In the genomic region with DNA sequence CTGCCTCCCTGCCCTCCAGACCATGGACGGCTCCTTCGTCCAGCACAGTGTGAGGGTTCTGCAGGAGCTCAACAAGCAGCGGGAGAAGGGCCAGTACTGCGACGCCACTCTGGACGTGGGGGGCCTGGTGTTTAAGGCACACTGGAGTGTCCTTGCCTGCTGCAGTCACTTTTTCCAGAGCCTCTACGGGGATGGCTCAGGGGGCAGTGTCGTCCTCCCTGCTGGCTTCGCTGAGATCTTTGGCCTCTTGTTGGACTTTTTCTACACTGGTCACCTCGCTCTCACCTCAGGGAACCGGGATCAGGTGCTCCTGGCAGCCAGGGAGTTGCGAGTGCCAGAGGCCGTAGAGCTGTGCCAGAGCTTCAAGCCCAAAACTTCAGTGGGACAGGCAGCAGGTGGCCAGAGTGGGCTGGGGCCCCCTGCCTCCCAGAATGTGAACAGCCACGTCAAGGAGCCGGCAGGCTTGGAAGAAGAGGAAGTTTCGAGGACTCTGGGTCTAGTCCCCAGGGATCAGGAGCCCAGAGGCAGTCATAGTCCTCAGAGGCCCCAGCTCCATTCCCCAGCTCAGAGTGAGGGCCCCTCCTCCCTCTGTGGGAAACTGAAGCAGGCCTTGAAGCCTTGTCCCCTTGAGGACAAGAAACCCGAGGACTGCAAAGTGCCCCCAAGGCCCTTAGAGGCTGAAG, we compare ENCODE assay signal across 8 cellular contexts. TPM values are rescaled to one million over a fixed set of nuclear protein-coding genes. Genes with fewer than 3 reads are reported as not detected.
DNase-seq lines count a peak whose midpoint lies in the region; ATAC-seq and TF ChIP-seq lines count a peak whose summit lies in the region.

No MANE protein-coding gene starts in this region.

- TF ChIP-seq CTCF in CD14-positive monocyte (IDR thresholded peaks at IDR 0.05) (no peak), breast epithelium (IDR thresholded peaks at IDR 0.05) (no peak), right lobe of liver (IDR thresholded peaks at IDR 0.05) (no peak), uterus (IDR thresholded peaks at IDR 0.05) (no peak)

- H3K4me3 ChIP-seq in Karpas-422 (ENCODE audit: low read length) = peak overlapping the region; percentile 88
- H3K4me3 ChIP-seq in breast epithelium = peak overlapping the region; percentile 86 to 95 (median 95)
- peak overlapping the region; percentile 74 to 95 (median 91) for H3K4me3 ChIP-seq in right lobe of liver
- peak overlapping the region; percentile 69 to 85 for H3K4me3 ChIP-seq in uterus

- peak overlapping the region; percentile 81 for H3K4me2 ChIP-seq in Karpas-422 (ENCODE audit: low read depth, low read length, poor library complexity, severe bottlenecking)

- H3K36me3 ChIP-seq in Karpas-422 (ENCODE audit: insufficient read depth, low read length) (no peaks in the 10 kb centered on the region), breast epithelium (no peaks in the 10 kb centered on the region), right lobe of liver (no peaks in the 10 kb centered on the region), uterus (no peaks in the 10 kb centered on the region)

- peaks cover 5 to 8% of the 10 kb centered on the region in 2 donors for H3K36me3 Mint-ChIP-seq in CD14-positive monocyte

- H3K9me3 ChIP-seq in Karpas-422 (ENCODE audit: low read length) (no peaks in the 10 kb centered on the region), breast epithelium (no peaks in the 10 kb centered on the region), right lobe of liver (no peaks in the 10 kb centered on the region), uterus (no peaks in the 10 kb centered on the region)

- peak overlapping the region; percentile 84 for H3K9ac ChIP-seq in Karpas-422 (ENCODE audit: low read length)

- H3K27ac ChIP-seq in Karpas-422 (ENCODE audit: low read length) (peak overlapping the region; percentile 49; the same call in 1 of the 2 replicates), breast epithelium (peak overlapping the region; percentile 97 to 98), right lobe of liver (peak overlapping the region; percentile 87 to 93 (median 92)), uterus (peak overlapping the region; percentile 91 to 94)

- intact Hi-C loops in CD14-positive monocyte (cut with micrococcal nuclease) (loop anchor here (1.0 to 5.0 kb wide), 3 partner anchors 20 to 37 kb away; a partner anchor contains a TSS), breast epithelium (cut with DNase I; ENCODE audit: low total_unique reads) (no loop called here), right lobe of liver (cut with DNase I) (no loop called here), uterus (cut with DNase I; ENCODE audit: low total_unique reads) (no loop called here)

- H3K79me2 ChIP-seq in Karpas-422 (ENCODE audit: low read length) = peaks cover 32% of the 10 kb centered on the region

- peak; percentile 0 to 49 (median 22) for ATAC-seq in right lobe of liver

- DNase-seq in CD14-positive monocyte (ENCODE audit: low spot score) (no peak), Karpas-422 (peak; percentile 61), breast epithelium (ENCODE audit: low spot score in 2 of 2) (no peak), right lobe of liver (peak; percentile 46 to 84 (median 79)), uterus (no peak), COLO668 (lab: John Stamatoyannopoulos, UW; ENCODE audit: unreplicated experiment) (no peak), nucleus accumbens (lab: John Stamatoyannopoulos, UW) (no peak)
- DNase-seq in activated CD4-positive, CD25-positive, alpha-beta regulatory T cell (lab: John Stamatoyannopoulos, UW) = no peak

- peaks cover 0 to 3% (median under 1%) of the 10 kb centered on the region in 3 donors for H3K27me3 Mint-ChIP-seq in CD14-positive monocyte (ENCODE audit: low read depth in 3 of 3)

- H3K9me3 Mint-ChIP-seq in CD14-positive monocyte = peaks cover 0 to 3% (median 0%) of the 10 kb centered on the region in 7 donors

- H3K4me1 ChIP-seq in Karpas-422 (ENCODE audit: low read length) (peaks cover 29% of the 10 kb centered on the region), breast epithelium (peaks cover 6 to 32% of the 10 kb centered on the region in 2 donors), right lobe of liver (peaks cover 0 to 45% (median 24%) of the 10 kb centered on the region in 4 donors), uterus (peaks cover 0 to 9% of the 10 kb centered on the region in 2 donors)

- peak overlapping the region; percentile 97 to 100 (median 99) for H3K27ac Mint-ChIP-seq in CD14-positive monocyte

- H3K27me3 ChIP-seq in Karpas-422 (ENCODE audit: low read length) (no peaks in the 10 kb centered on the region), breast epithelium (no peaks in the 10 kb centered on the region), right lobe of liver (no peaks in the 10 kb centered on the region), uterus (no peaks in the 10 kb centered on the region)

- TF ChIP-seq POLR2A in breast epithelium (IDR thresholded peaks at IDR 0.05) = no peak
- peak; percentile 11 for TF ChIP-seq POLR2A in right lobe of liver (IDR thresholded peaks at IDR 0.05)
- no peak for TF ChIP-seq POLR2A in uterus (IDR thresholded peaks at IDR 0.05)

- 0 out of 2 replicates have a peak overlapping the region, but pooled peaks have one; percentile 2 for H2AFZ ChIP-seq in Karpas-422 (ENCODE audit: low read length)

- no peaks in the 10 kb centered on the region for H3K9me2 ChIP-seq in Karpas-422 (replicated peaks; ENCODE audit: insufficient read depth, low read length)

- H3K4me3 Mint-ChIP-seq in CD14-positive monocyte = peak overlapping the region; percentile 96 to 97

- H4K20me1 ChIP-seq in Karpas-422 (ENCODE audit: insufficient read depth, low read depth, low read length) = peaks cover 9% of the 10 kb centered on the region

- 17% methylated on average over 2 of the region's 17 CpGs for WGBS in right lobe of liver (ENCODE audit: insufficient coverage, low coverage, low lambda C conversion rate, missing lambda C conversion rate)

- H3K4me1 Mint-ChIP-seq in CD14-positive monocyte = peaks cover 41% of the 10 kb centered on the region

RNA-seq across cellular contexts. Expression of a gene that starts 0.9 kb away (rescaled TPM):
- 10 to 100 TPM; 13.2 to 23.0 TPM for polyA plus RNA-seq in CD14-positive monocyte
- 36.3 and 69.0 TPM in 2 replicates for total RNA-seq in Karpas-422 (2014; rRNA removed; shearing (Covaris generic); ENCODE audit: low replicate concordance)
- total RNA-seq in breast epithelium = 10 to 100 TPM; 19.3 to 19.6 (median 19.4) TPM
- total RNA-seq in right lobe of liver = 10 to 100 TPM in 4 of 6 experiments, 1 to 10 TPM in 2; 5.9 to 43.1 (median 19.5) TPM
- total RNA-seq in uterus = 10 to 100 TPM; 26.5 to 79.7 (median 47.6) TPM

RNA-seq across cellular contexts. Expression of a gene that starts 21.9 kb away (rescaled TPM):
- 1 to 10 TPM; 5.9 to 7.3 TPM for polyA plus RNA-seq in CD14-positive monocyte
- total RNA-seq in Karpas-422 (2014; rRNA removed; shearing (Covaris generic); ENCODE audit: low replicate concordance) = 12.2 and 13.3 TPM in 2 replicates
- total RNA-seq in breast epithelium (10 to 100 TPM; 45.2 to 61.3 (median 58.1) TPM), right lobe of liver (10 to 100 TPM; 12.1 to 24.6 (median 20.0) TPM), uterus (10 to 100 TPM; 17.4 to 31.1 (median 20.6) TPM)

RNA-seq across cellular contexts. Expression of a gene that starts 25.6 kb away (rescaled TPM):
- polyA plus RNA-seq in CD14-positive monocyte = not detected
- total RNA-seq in Karpas-422 (2014; rRNA removed; shearing (Covaris generic); ENCODE audit: low replicate concordance) = not detected in 2 replicates
- total RNA-seq in breast epithelium (under 1 TPM in 1 of 3 donors, not detected in 2; 0.16 TPM), right lobe of liver (under 1 TPM in 1 of 6 experiments, not detected in 5; 0.26 TPM), uterus (not detected)

RNA-seq across cellular contexts. Expression of a gene that starts 26.4 kb away (rescaled TPM):
- 1 to 10 TPM; 3.7 to 7.6 TPM for polyA plus RNA-seq in CD14-positive monocyte
- 25.0 and 37.6 TPM in 2 replicates for total RNA-seq in Karpas-422 (2014; rRNA removed; shearing (Covaris generic); ENCODE audit: low replicate concordance)
- total RNA-seq in breast epithelium (10 to 100 TPM; 14.7 to 29.6 (median 25.2) TPM), right lobe of liver (10 to 100 TPM in 3 of 6 experiments, 1 to 10 TPM in 3; 8.9 to 13.1 (median 10.7) TPM), uterus (10 to 100 TPM in 2 of 4 donors, 1 to 10 TPM in 2; 4.7 to 44.8 (median 23.7) TPM)

RNA-seq across cellular contexts. Expression of a gene that starts 32.8 kb away (rescaled TPM):
- 1 to 10 TPM; 1.0 to 1.7 TPM for polyA plus RNA-seq in CD14-positive monocyte
- total RNA-seq in Karpas-422 (2014; rRNA removed; shearing (Covaris generic); ENCODE audit: low replicate concordance) = 5.7 and 11.1 TPM in 2 replicates
- 10 to 100 TPM; 10.9 to 18.3 (median 14.4) TPM for total RNA-seq in breast epithelium
- 1 to 10 TPM; 2.7 to 6.2 (median 4.5) TPM for total RNA-seq in right lobe of liver
- 10 to 100 TPM in 2 of 4 donors, 1 to 10 TPM in 2; 1.8 to 29.6 (median 15.0) TPM for total RNA-seq in uterus

Comparison
In these comparisons a context has a peak if more than half of its experiments do, and no peak if none do; other contexts are left out.
1. DNase-seq: peak in Karpas-422 (single experiment) and right lobe of liver (3 of 3); none in CD14-positive monocyte (single experiment), breast epithelium (0 of 2), uterus (0 of 2), activated CD4-positive, CD25-positive, alpha-beta regulatory T cell (0 of 4), COLO668 (single experiment) and nucleus accumbens (0 of 56).
2. intact Hi-C loops: an anchor here in CD14-positive monocyte (1.0 to 5.0 kb wide); none called in breast epithelium, right lobe of liver and uterus.
3. Peak in every context shown above with its lines, with median percentiles within 50 percentile points of each other: H3K27ac ChIP-seq and H3K4me3 ChIP-seq.